1 cellular context compared by ENCODE assay signal in the genomic region with DNA sequence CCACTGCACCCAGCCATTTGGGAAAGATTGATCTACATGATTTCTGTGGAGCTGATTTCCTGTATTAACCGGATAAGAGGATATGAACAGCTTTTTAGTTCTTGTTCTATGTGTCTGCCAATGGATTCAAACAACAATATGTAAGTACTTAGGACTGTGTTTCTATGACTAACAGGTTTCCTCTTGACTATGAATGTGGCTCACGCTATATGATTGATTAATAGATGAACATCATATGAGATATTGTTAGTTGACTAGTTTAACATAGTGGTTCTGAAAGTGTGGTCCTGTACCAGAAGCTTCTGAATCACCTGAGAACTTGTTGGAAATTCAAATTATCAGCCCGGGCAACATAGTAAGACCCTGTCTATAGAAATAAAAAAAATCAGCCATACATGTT.
TF ChIP-seq lines count a peak whose summit lies in the region.

No MANE protein-coding gene starts in this region.

TF ChIP-seq in GM23338, 12 proteins besides CTCF, POLR2A, EP300 and RAD21 (continued from another document):
- TF ChIP-seq, protein P1, sequence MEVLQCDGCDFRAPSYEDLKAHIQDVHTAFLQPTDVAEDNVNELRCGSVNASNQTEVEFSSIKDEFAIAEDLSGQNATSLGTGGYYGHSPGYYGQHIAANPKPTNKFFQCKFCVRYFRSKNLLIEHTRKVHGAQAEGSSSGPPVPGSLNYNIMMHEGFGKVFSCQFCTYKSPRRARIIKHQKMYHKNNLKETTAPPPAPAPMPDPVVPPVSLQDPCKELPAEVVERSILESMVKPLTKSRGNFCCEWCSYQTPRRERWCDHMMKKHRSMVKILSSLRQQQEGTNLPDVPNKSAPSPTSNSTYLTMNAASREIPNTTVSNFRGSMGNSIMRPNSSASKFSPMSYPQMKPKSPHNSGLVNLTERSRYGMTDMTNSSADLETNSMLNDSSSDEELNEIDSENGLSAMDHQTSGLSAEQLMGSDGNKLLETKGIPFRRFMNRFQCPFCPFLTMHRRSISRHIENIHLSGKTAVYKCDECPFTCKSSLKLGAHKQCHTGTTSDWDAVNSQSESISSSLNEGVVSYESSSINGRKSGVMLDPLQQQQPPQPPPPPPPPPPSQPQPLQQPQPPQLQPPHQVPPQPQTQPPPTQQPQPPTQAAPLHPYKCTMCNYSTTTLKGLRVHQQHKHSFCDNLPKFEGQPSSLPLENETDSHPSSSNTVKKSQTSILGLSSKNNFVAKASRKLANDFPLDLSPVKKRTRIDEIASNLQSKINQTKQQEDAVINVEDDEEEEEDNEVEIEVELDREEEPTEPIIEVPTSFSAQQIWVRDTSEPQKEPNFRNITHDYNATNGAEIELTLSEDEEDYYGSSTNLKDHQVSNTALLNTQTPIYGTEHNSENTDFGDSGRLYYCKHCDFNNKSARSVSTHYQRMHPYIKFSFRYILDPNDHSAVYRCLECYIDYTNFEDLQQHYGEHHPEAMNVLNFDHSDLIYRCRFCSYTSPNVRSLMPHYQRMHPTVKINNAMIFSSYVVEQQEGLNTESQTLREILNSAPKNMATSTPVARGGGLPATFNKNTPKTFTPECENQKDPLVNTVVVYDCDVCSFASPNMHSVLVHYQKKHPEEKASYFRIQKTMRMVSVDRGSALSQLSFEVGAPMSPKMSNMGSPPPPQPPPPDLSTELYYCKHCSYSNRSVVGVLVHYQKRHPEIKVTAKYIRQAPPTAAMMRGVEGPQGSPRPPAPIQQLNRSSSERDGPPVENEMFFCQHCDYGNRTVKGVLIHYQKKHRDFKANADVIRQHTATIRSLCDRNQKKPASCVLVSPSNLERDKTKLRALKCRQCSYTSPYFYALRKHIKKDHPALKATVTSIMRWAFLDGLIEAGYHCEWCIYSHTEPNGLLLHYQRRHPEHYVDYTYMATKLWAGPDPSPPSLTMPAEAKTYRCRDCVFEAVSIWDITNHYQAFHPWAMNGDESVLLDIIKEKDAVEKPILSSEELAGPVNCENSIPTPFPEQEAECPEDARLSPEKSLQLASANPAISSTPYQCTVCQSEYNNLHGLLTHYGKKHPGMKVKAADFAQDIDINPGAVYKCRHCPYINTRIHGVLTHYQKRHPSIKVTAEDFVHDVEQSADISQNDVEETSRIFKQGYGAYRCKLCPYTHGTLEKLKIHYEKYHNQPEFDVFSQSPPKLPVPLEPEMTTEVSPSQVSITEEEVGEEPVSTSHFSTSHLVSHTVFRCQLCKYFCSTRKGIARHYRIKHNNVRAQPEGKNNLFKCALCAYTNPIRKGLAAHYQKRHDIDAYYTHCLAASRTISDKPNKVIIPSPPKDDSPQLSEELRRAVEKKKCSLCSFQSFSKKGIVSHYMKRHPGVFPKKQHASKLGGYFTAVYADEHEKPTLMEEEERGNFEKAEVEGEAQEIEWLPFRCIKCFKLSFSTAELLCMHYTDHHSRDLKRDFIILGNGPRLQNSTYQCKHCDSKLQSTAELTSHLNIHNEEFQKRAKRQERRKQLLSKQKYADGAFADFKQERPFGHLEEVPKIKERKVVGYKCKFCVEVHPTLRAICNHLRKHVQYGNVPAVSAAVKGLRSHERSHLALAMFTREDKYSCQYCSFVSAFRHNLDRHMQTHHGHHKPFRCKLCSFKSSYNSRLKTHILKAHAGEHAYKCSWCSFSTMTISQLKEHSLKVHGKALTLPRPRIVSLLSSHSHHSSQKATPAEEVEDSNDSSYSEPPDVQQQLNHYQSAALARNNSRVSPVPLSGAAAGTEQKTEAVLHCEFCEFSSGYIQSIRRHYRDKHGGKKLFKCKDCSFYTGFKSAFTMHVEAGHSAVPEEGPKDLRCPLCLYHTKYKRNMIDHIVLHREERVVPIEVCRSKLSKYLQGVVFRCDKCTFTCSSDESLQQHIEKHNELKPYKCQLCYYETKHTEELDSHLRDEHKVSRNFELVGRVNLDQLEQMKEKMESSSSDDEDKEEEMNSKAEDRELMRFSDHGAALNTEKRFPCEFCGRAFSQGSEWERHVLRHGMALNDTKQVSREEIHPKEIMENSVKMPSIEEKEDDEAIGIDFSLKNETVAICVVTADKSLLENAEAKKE (CRISPR knock-in tag; IDR thresholded peaks at IDR 0.05), result no peak
- TF ChIP-seq NANOG (IDR thresholded peaks at IDR 0.05; ENCODE audit: borderline replicate concordance) (no peak), EZH2 (IDR thresholded peaks at IDR 0.05; ENCODE audit: low read depth, unreplicated experiment) (no peak), ZNF331 (CRISPR knock-in tag; IDR thresholded peaks at IDR 0.05; ENCODE audit: low read depth) (no peak), POLR2AphosphoS5 (IDR thresholded peaks at IDR 0.05; ENCODE audit: low read depth) (no peak)
- TF ChIP-seq, protein P2, sequence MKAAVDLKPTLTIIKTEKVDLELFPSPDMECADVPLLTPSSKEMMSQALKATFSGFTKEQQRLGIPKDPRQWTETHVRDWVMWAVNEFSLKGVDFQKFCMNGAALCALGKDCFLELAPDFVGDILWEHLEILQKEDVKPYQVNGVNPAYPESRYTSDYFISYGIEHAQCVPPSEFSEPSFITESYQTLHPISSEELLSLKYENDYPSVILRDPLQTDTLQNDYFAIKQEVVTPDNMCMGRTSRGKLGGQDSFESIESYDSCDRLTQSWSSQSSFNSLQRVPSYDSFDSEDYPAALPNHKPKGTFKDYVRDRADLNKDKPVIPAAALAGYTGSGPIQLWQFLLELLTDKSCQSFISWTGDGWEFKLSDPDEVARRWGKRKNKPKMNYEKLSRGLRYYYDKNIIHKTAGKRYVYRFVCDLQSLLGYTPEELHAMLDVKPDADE (IDR thresholded peaks at IDR 0.05), result no peak
